Comparison of ENCODE assay signal across 24 cellular contexts in genomic region chr4:19259920-19260319, GRCh38.
A peak's percentile ranks its signal among the peaks of the same experiment; 100 is the strongest.
DNase-seq lines count a peak whose midpoint lies in the region; ATAC-seq, FAIRE-seq and TF ChIP-seq lines count a peak whose summit lies in the region.
"Had no signal": no experiment of that assay in that cellular context is flagged by ENCODE, and none has a peak within 500 bp of the region (broad histone marks: within the 10 kb centered on the region; RNA-seq: fewer than 3 reads in every experiment).

No MANE protein-coding gene starts in this region.

- no peaks in the 10 kb centered on the region for H3K27me3 Mint-ChIP-seq in naive thymus-derived CD8-positive, alpha-beta T cell
- H3K27me3 Mint-ChIP-seq: CD4-positive, CD25-positive, alpha-beta regulatory T cell; CD8-positive, alpha-beta memory T cell had no signal

- FAIRE-seq in bronchial epithelial cell (lab: Jason Lieb, UNC) = no peak
- FAIRE-seq: A204.1, G401.6, GM12891, GM19239 had no signal

- peaks cover 0 to 11% (median 0%) of the 10 kb centered on the region in 3 donors for H3K36me3 Mint-ChIP-seq in naive thymus-derived CD8-positive, alpha-beta T cell
- H3K36me3 Mint-ChIP-seq: CD4-positive, CD25-positive, alpha-beta regulatory T cell; CD8-positive, alpha-beta memory T cell had no signal

- no peaks in the 10 kb centered on the region for H4K20me1 ChIP-seq in osteoblast (ENCODE audit: insufficient read depth, low read length)

- peak overlapping the region; percentile 25 for H2AFZ ChIP-seq in osteoblast (ENCODE audit: low read length)
- H2AFZ ChIP-seq: GM23248 had no signal

- H3K9me3 Mint-ChIP-seq in naive thymus-derived CD8-positive, alpha-beta T cell = peaks cover 3 to 38% (median 9%) of the 10 kb centered on the region in 9 donors

- H3K27me3 ChIP-seq in bronchial epithelial cell (ENCODE audit: control insufficient read depth, insufficient read depth, low read length) (no peaks in the 10 kb centered on the region), foreskin keratinocyte (no peaks in the 10 kb centered on the region), osteoblast (ENCODE audit: insufficient read depth, low read length) (no peaks in the 10 kb centered on the region)
- H3K27me3 ChIP-seq: BE2C had no signal

- TF ChIP-seq CTCF in bronchial epithelial cell (IDR thresholded peaks at IDR 0.05; ENCODE audit: insufficient read depth, low read length, severe bottlenecking) = no peak
- no peak for TF ChIP-seq CTCF in foreskin keratinocyte (conservative IDR thresholded peaks at IDR 0.05)
- no peak for TF ChIP-seq CTCF in osteoblast (IDR thresholded peaks at IDR 0.05; ENCODE audit: extremely low read depth, low read depth, low read length)

- DNase-seq in NCI-H69 (lab: John Stamatoyannopoulos, UW) (peak; percentile 10), bronchial epithelial cell (ENCODE audit: low read depth) (peak; percentile 68), foreskin keratinocyte (peak; percentile 54 to 82), osteoblast (ENCODE audit: insufficient read length, low spot score, missing footprints) (no peak), NCI-H2171 (lab: John Stamatoyannopoulos, UW) (no peak)
- no peak for DNase-seq in naive thymus-derived CD8-positive, alpha-beta T cell
- DNase-seq in activated CD4-positive, alpha-beta T cell treated with anti-CD3 and anti-CD28 coated beads, Interleukin-2, amount 50 U/mL, for 4 hours = no peak
- DNase-seq: ACHN; BE2C; C1 segment of cervical spinal cord; CD4-positive, CD25-positive, alpha-beta regulatory T cell; CD8-positive, alpha-beta memory T cell; COR-L47; DMS 273 treated with DMSO at 0.1 percent for 48 hours; DMS53; DND-41; EL; GM23248; HCEC 1CT had no signal

- H3K36me3 ChIP-seq in bronchial epithelial cell (ENCODE audit: control insufficient read depth, insufficient read depth, low read length) (no peaks in the 10 kb centered on the region), osteoblast (ENCODE audit: insufficient read depth, low read length) (no peaks in the 10 kb centered on the region)
- H3K36me3 ChIP-seq: BE2C had no signal

- POLR2A ChIA-PET in naive thymus-derived CD8-positive, alpha-beta T cell (lab: Charles Lee) = no interaction called here

- no peak overlapping the region for H3K4me3 ChIP-seq in bronchial epithelial cell (ENCODE audit: low read depth, low read length)
- H3K4me3 ChIP-seq in osteoblast (ENCODE audit: insufficient read depth, low read length) = no peak overlapping the region
- H3K4me3 ChIP-seq: GM23248 had no signal

- H3K4me2 ChIP-seq in osteoblast (ENCODE audit: insufficient read depth, low read length) = no peak overlapping the region

- peaks cover 5% of the 10 kb centered on the region for H3K4me1 ChIP-seq in foreskin keratinocyte
- no peaks in the 10 kb centered on the region for H3K4me1 ChIP-seq in osteoblast (ENCODE audit: insufficient read depth, low read length)
- H3K4me1 ChIP-seq: BE2C had no signal

- no peaks in the 10 kb centered on the region for H3K79me2 ChIP-seq in osteoblast (ENCODE audit: insufficient read depth, low read length)

- no peaks in the 10 kb centered on the region for H3K4me1 Mint-ChIP-seq in naive thymus-derived CD8-positive, alpha-beta T cell
- H3K4me1 Mint-ChIP-seq: CD4-positive, CD25-positive, alpha-beta regulatory T cell; CD8-positive, alpha-beta memory T cell had no signal

- H3K9me3 ChIP-seq in osteoblast (ENCODE audit: low read depth, low read length) = no peaks in the 10 kb centered on the region
- H3K9me3 ChIP-seq: BE2C had no signal

- H3K27ac Mint-ChIP-seq in naive thymus-derived CD8-positive, alpha-beta T cell = no peak overlapping the region
- H3K27ac Mint-ChIP-seq: CD4-positive, CD25-positive, alpha-beta regulatory T cell; CD8-positive, alpha-beta memory T cell had no signal

- H3K4me3 Mint-ChIP-seq in naive thymus-derived CD8-positive, alpha-beta T cell = no peak overlapping the region
- H3K4me3 Mint-ChIP-seq: CD4-positive, CD25-positive, alpha-beta regulatory T cell; CD8-positive, alpha-beta memory T cell had no signal

- no peak overlapping the region for H3K27ac ChIP-seq in foreskin keratinocyte
- no peak overlapping the region for H3K27ac ChIP-seq in osteoblast (ENCODE audit: low read depth, low read length)
- H3K27ac ChIP-seq: GM23248, HL-60 had no signal

- ATAC-seq in foreskin keratinocyte = peak; percentile 37
- no peak for ATAC-seq in naive thymus-derived CD8-positive, alpha-beta T cell

Comparison
In these comparisons a context has a peak if more than half of its experiments do, and no peak if none do; other contexts are left out.
1. DNase-seq: peak in NCI-H69 (single experiment), bronchial epithelial cell (single experiment) and foreskin keratinocyte (2 of 2); none in osteoblast (single experiment), naive thymus-derived CD8-positive, alpha-beta T cell (0 of 10), NCI-H2171 (single experiment) and activated CD4-positive, alpha-beta T cell treated with anti-CD3 and anti-CD28 coated beads, Interleukin-2, amount 50 U/mL, for 4 hours (0 of 2).